Comparison of ENCODE assay signal across 7 cellular contexts in the genomic region with DNA sequence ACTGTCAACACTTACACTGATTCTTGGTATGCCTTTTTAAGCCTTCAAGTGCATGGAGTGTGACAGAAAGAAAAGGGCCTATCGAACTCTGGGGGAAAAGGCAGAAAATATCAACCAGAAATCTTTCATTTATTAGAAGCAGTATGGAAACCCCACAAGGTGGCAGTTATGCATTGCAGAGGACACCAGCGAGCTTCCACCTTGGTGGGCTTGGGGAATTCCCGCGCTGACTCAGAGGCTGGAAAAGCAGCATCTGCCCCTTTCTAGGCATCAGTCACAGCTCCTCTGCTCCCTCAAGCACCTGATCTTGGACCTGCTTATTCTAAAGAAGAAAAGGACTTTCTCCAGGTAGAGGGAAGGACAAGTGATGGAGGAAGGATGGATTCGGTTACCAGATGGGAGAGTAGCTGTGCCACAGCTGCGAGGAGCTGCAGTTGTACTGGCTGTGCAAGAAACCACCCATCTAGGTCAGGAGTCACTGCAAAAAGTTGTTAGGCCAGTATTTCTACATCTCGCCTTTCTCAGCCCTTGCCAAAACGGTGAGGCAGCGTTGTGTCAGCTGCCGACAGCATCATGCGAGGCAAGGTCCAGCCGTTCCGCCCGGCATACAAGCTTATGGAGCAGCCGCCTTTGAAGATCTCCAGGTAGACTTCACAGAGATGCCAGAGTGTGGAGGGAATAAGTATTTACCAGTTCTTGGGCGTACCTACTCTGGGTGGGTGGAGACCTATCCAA.
DNase-seq lines count a peak whose midpoint lies in the region; ATAC-seq, FAIRE-seq and TF ChIP-seq lines count a peak whose summit lies in the region.
"Not testable (repeated sequence)": the region's sequence is repeated elsewhere in the genome, so short reads cannot be mapped to it uniquely, and the experiment has no call there.

No MANE protein-coding gene starts in this region.

- POLR2A ChIA-PET in activated CD8-positive, alpha-beta T cell treated with anti-CD3 and anti-CD28 coated beads for 36 hours (lab: Charles Lee): not testable (repeated sequence)

- not testable (repeated sequence) for H3K4me3 ChIP-seq in breast epithelium; kidney (ENCODE audit: low read length in 2 of 2); prostate gland

- not testable (repeated sequence) for ATAC-seq in activated CD8-positive, alpha-beta T cell treated with anti-CD3 and anti-CD28 coated beads for 36 hours; stimulated activated naive CD8-positive, alpha-beta T cell treated with anti-CD3 and anti-CD28 coated beads, Interleukin-15, Interleukin-2, amounts not matched to agents 100 U/mL and 50 U/mL, for 24 hours

- not testable (repeated sequence) for H3K9ac ChIP-seq in kidney (ENCODE audit: low read length in 2 of 2)

- peak; percentile 61 for DNase-seq in HT-29 (ENCODE audit: low spot score)
- peak; percentile 17 for DNase-seq in NCI-H526 treated with DMSO at 0.1 percent for 48 hours (lab: John Stamatoyannopoulos, UW)
- peak; percentile 57 for DNase-seq in activated CD8-positive, alpha-beta T cell treated with anti-CD3 and anti-CD28 coated beads for 36 hours
- peak; percentile 61 to 65 for DNase-seq in breast epithelium (ENCODE audit: low spot score in 2 of 2)
- DNase-seq in kidney: peak; percentile 52
- peak; percentile 72 for DNase-seq in prostate gland (ENCODE audit: low spot score)
- DNase-seq in stimulated activated naive CD8-positive, alpha-beta T cell treated with anti-CD3 and anti-CD28 coated beads, Interleukin-15, Interleukin-2, amounts not matched to agents 100 U/mL and 50 U/mL, for 24 hours: peak; percentile 41

- H3K36me3 Mint-ChIP-seq in activated CD8-positive, alpha-beta T cell treated with anti-CD3 and anti-CD28 coated beads for 36 hours (ENCODE audit: low read depth): not testable (repeated sequence)

- H3K9me3 Mint-ChIP-seq in activated CD8-positive, alpha-beta T cell treated with anti-CD3 and anti-CD28 coated beads for 36 hours: not testable (repeated sequence)

- intact Hi-C loops in activated CD8-positive, alpha-beta T cell treated with anti-CD3 and anti-CD28 coated beads for 36 hours (cut with micrococcal nuclease); breast epithelium (cut with DNase I; ENCODE audit: low total_unique reads); kidney (cut with DNase I); prostate gland (cut with DNase I): not testable (repeated sequence)

- H3K36me3 ChIP-seq in breast epithelium; kidney (ENCODE audit: control insufficient read depth in 1 of 2, insufficient read depth in 2 of 2, low read length in 2 of 2); prostate gland: not testable (repeated sequence)

- CTCF ChIA-PET in activated CD8-positive, alpha-beta T cell treated with anti-CD3 and anti-CD28 coated beads for 36 hours (lab: Charles Lee): interaction anchor here (0.6 to 1.2 kb wide), 2 partner anchors 469 to 1211 kb away, joined by 3 to 4 read pairs; no protein-coding TSS in a partner anchor

- H3K4me1 Mint-ChIP-seq in activated CD8-positive, alpha-beta T cell treated with anti-CD3 and anti-CD28 coated beads for 36 hours (ENCODE audit: low read depth): not testable (repeated sequence)

- FAIRE-seq in kidney (lab: Jason Lieb, UNC): not testable (repeated sequence)

- not testable (repeated sequence) for TF ChIP-seq POLR2A in breast epithelium (IDR thresholded peaks at IDR 0.05); prostate gland (IDR thresholded peaks at IDR 0.05)

- not testable (repeated sequence) for H3K4me1 ChIP-seq in breast epithelium; kidney (ENCODE audit: control insufficient read depth in 1 of 2, insufficient read depth in 1 of 2, low read depth in 1 of 2, low read length in 2 of 2); prostate gland (replicated peaks)

- H3K9me3 ChIP-seq in breast epithelium; kidney (ENCODE audit: control insufficient read depth in 1 of 2, low read length in 2 of 2); prostate gland: not testable (repeated sequence)

- H3K27ac Mint-ChIP-seq in activated CD8-positive, alpha-beta T cell treated with anti-CD3 and anti-CD28 coated beads for 36 hours: not testable (repeated sequence)

- TF ChIP-seq CTCF in activated CD8-positive, alpha-beta T cell treated with anti-CD3 and anti-CD28 coated beads for 36 hours (IDR thresholded peaks at IDR 0.05); breast epithelium (IDR thresholded peaks at IDR 0.05); kidney (IDR thresholded peaks at IDR 0.05; ENCODE audit: borderline replicate concordance, extremely low read depth, insufficient read depth); prostate gland (IDR thresholded peaks at IDR 0.05): not testable (repeated sequence)

- H3K27ac ChIP-seq in breast epithelium; kidney (ENCODE audit: low read depth in 2 of 2, low read length in 2 of 2); prostate gland: not testable (repeated sequence)

- H3K4me3 Mint-ChIP-seq in activated CD8-positive, alpha-beta T cell treated with anti-CD3 and anti-CD28 coated beads for 36 hours: not testable (repeated sequence)

- WGBS in prostate gland: 67% methylated on average over 16 of the region's 16 CpGs

- not testable (repeated sequence) for H3K27me3 Mint-ChIP-seq in activated CD8-positive, alpha-beta T cell treated with anti-CD3 and anti-CD28 coated beads for 36 hours

- H3K27me3 ChIP-seq in breast epithelium; prostate gland (replicated peaks; ENCODE audit: insufficient read depth): not testable (repeated sequence)

Comparison
In these comparisons a context has a peak if more than half of its experiments do, and no peak if none do; other contexts are left out.
1. DNase-seq: peak in every context shown above with its lines; median percentile 72 in prostate gland; 63 in breast epithelium; 61 in HT-29; 57 in activated CD8-positive, alpha-beta T cell treated with anti-CD3 and anti-CD28 coated beads for 36 hours; 52 in kidney; 41 in stimulated activated naive CD8-positive, alpha-beta T cell treated with anti-CD3 and anti-CD28 coated beads, Interleukin-15, Interleukin-2, amounts not matched to agents 100 U/mL and 50 U/mL, for 24 hours; 17 in NCI-H526 treated with DMSO at 0.1 percent for 48 hours.